1 cellular context compared by ENCODE assay signal in genomic region chr16:31182391-31182790, GRCh38.
TF ChIP-seq lines count a peak whose summit lies in the region.

No MANE protein-coding gene starts in this region.

TF ChIP-seq in WTC11, 78 proteins besides CTCF, POLR2A, EP300 and RAD21 (continued from another document):
- TF ChIP-seq PRDM15 (CRISPR knock-in tag; IDR thresholded peaks at IDR 0.05): no peak
- no peak for TF ChIP-seq ELF4 (CRISPR knock-in tag; IDR thresholded peaks at IDR 0.05; ENCODE audit: low read depth)
- no peak for TF ChIP-seq ZNF232 (CRISPR knock-in tag; IDR thresholded peaks at IDR 0.05)
TF ChIP-seq in WTC11: peak in this region for 0.
